Comparison of ENCODE assay signal across 18 cellular contexts in the genomic region with DNA sequence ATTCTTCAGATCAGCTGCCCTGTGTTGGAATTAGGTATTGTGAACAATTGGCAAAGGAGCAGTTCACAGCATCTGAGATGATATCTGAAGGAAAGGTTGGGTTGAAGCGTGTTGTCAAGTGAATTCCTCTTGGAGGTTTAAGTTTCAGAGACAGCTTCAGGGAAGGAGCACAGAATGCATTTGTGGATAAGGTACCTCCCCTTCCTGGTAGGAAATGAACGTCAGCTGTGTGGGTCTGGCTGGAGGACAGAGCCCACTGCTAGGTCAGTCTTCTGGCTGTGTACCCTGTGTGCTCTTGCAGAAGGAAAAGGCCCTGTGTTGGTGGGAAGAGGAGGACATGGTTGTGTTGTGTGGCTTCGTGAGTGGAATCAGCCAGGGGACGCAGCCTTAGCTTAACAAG.
DNase-seq lines count a peak whose midpoint lies in the region; ATAC-seq and TF ChIP-seq lines count a peak whose summit lies in the region.
"Had no signal": no experiment of that assay in that cellular context is flagged by ENCODE, and none has a peak within 500 bp of the region (broad histone marks: within the 10 kb centered on the region; RNA-seq: fewer than 3 reads in every experiment).

No MANE protein-coding gene starts in this region.

- H3K4me3 Mint-ChIP-seq in activated CD8-positive, alpha-beta T cell treated with anti-CD3 and anti-CD28 coated beads, Interleukin-2, amount 10 ng/mL, durations not matched to agents 7 days and 5 days, result no peak overlapping the region
- H3K4me3 Mint-ChIP-seq in activated CD8-positive, alpha-beta T cell treated with anti-CD3 and anti-CD28 coated beads for 36 hours, result no peak overlapping the region
- no peak overlapping the region for H3K4me3 Mint-ChIP-seq in CD4-positive, CD25-positive, alpha-beta regulatory T cell
- H3K4me3 Mint-ChIP-seq in dendritic cell treated with granulocyte-macrophage colony-stimulating factor and Interleukin-4, amounts not matched to agents 40 ng/mL and 50 ng/mL, for 4 days, result no peak overlapping the region
- no peak overlapping the region for H3K4me3 Mint-ChIP-seq in nephron progenitor cell
- H3K4me3 Mint-ChIP-seq: CD14-positive monocyte had no signal

- TF ChIP-seq CTCF in activated CD8-positive, alpha-beta T cell treated with anti-CD3 and anti-CD28 coated beads for 36 hours (IDR thresholded peaks at IDR 0.05), result no peak
- TF ChIP-seq CTCF in nephron progenitor cell (IDR thresholded peaks at IDR 0.05), result no peak
- no peak for TF ChIP-seq CTCF in GM20000 (IDR thresholded peaks at IDR 0.05; ENCODE audit: extremely low read depth, missing control alignments)

- H3K9me3 Mint-ChIP-seq in activated CD8-positive, alpha-beta T cell treated with anti-CD3 and anti-CD28 coated beads, Interleukin-2, amount 10 ng/mL, durations not matched to agents 7 days and 5 days (ENCODE audit: insufficient read depth), result no peaks in the 10 kb centered on the region
- H3K9me3 Mint-ChIP-seq in activated CD8-positive, alpha-beta T cell treated with anti-CD3 and anti-CD28 coated beads for 36 hours, result no peaks in the 10 kb centered on the region
- H3K9me3 Mint-ChIP-seq in CD4-positive, CD25-positive, alpha-beta regulatory T cell, result no peaks in the 10 kb centered on the region
- no peaks in the 10 kb centered on the region for H3K9me3 Mint-ChIP-seq in dendritic cell treated with granulocyte-macrophage colony-stimulating factor and Interleukin-4, amounts not matched to agents 40 ng/mL and 50 ng/mL, for 4 days
- H3K9me3 Mint-ChIP-seq in nephron progenitor cell, result no peaks in the 10 kb centered on the region
- H3K9me3 Mint-ChIP-seq: CD14-positive monocyte had no signal

- no peaks in the 10 kb centered on the region for H3K9me3 ChIP-seq in CD4-positive, CD25-positive, alpha-beta regulatory T cell (ENCODE audit: control insufficient read depth in 2 of 2, low read length in 2 of 2)
- H3K9me3 ChIP-seq: Caco-2 had no signal

- CTCF ChIA-PET in activated CD8-positive, alpha-beta T cell treated with anti-CD3 and anti-CD28 coated beads, Interleukin-2, amount 10 ng/mL, durations not matched to agents 7 days and 5 days (lab: Charles Lee), result interaction anchor here (1.0 to 1.7 kb wide), 2 partner anchors 12 to 14 kb away, joined by 3 to 7 read pairs; no protein-coding TSS in a partner anchor
- CTCF ChIA-PET in activated CD8-positive, alpha-beta T cell treated with anti-CD3 and anti-CD28 coated beads for 36 hours (lab: Charles Lee), result interaction anchor here (1.6 kb wide), 1 partner anchor 12 kb away, joined by 11 read pairs; no protein-coding TSS in a partner anchor

- no peak for ATAC-seq in activated CD8-positive, alpha-beta T cell treated with anti-CD3 and anti-CD28 coated beads, Interleukin-2, amount 10 ng/mL, durations not matched to agents 7 days and 5 days
- ATAC-seq in activated CD8-positive, alpha-beta T cell treated with anti-CD3 and anti-CD28 coated beads for 36 hours, result no peak
- no peak for ATAC-seq in CD4-positive, CD25-positive, alpha-beta regulatory T cell (ENCODE audit: low read depth in 2 of 2)
- ATAC-seq: HCT116 had no signal

- peaks cover 94% of the 10 kb centered on the region for H3K36me3 ChIP-seq in CD4-positive, CD25-positive, alpha-beta regulatory T cell (ENCODE audit: control insufficient read depth, insufficient read depth, low read length)

- H3K36me3 Mint-ChIP-seq in activated CD8-positive, alpha-beta T cell treated with anti-CD3 and anti-CD28 coated beads, Interleukin-2, amount 10 ng/mL, durations not matched to agents 7 days and 5 days (ENCODE audit: low read depth), result peaks cover 73% of the 10 kb centered on the region
- peaks cover 57% of the 10 kb centered on the region for H3K36me3 Mint-ChIP-seq in activated CD8-positive, alpha-beta T cell treated with anti-CD3 and anti-CD28 coated beads for 36 hours (ENCODE audit: low read depth)
- peaks cover 67% of the 10 kb centered on the region for H3K36me3 Mint-ChIP-seq in CD4-positive, CD25-positive, alpha-beta regulatory T cell
- H3K36me3 Mint-ChIP-seq in dendritic cell treated with granulocyte-macrophage colony-stimulating factor and Interleukin-4, amounts not matched to agents 40 ng/mL and 50 ng/mL, for 4 days (ENCODE audit: low read depth), result peaks cover 99% of the 10 kb centered on the region
- H3K36me3 Mint-ChIP-seq in nephron progenitor cell (ENCODE audit: low read depth), result peaks cover 92% of the 10 kb centered on the region

- no peaks in the 10 kb centered on the region for H3K4me1 Mint-ChIP-seq in activated CD8-positive, alpha-beta T cell treated with anti-CD3 and anti-CD28 coated beads, Interleukin-2, amount 10 ng/mL, durations not matched to agents 7 days and 5 days (ENCODE audit: low read depth)
- H3K4me1 Mint-ChIP-seq in activated CD8-positive, alpha-beta T cell treated with anti-CD3 and anti-CD28 coated beads for 36 hours (ENCODE audit: low read depth), result no peaks in the 10 kb centered on the region
- peaks cover 0 to 11% (median 0%) of the 10 kb centered on the region in 4 donors for H3K4me1 Mint-ChIP-seq in CD4-positive, CD25-positive, alpha-beta regulatory T cell
- H3K4me1 Mint-ChIP-seq in dendritic cell treated with granulocyte-macrophage colony-stimulating factor and Interleukin-4, amounts not matched to agents 40 ng/mL and 50 ng/mL, for 4 days (ENCODE audit: low read depth), result peaks cover 10% of the 10 kb centered on the region
- no peaks in the 10 kb centered on the region for H3K4me1 Mint-ChIP-seq in nephron progenitor cell
- H3K4me1 Mint-ChIP-seq: CD14-positive monocyte had no signal

- H3K27me3 Mint-ChIP-seq in activated CD8-positive, alpha-beta T cell treated with anti-CD3 and anti-CD28 coated beads, Interleukin-2, amount 10 ng/mL, durations not matched to agents 7 days and 5 days (ENCODE audit: low read depth), result no peaks in the 10 kb centered on the region
- no peaks in the 10 kb centered on the region for H3K27me3 Mint-ChIP-seq in activated CD8-positive, alpha-beta T cell treated with anti-CD3 and anti-CD28 coated beads for 36 hours
- no peaks in the 10 kb centered on the region for H3K27me3 Mint-ChIP-seq in CD4-positive, CD25-positive, alpha-beta regulatory T cell
- H3K27me3 Mint-ChIP-seq in dendritic cell treated with granulocyte-macrophage colony-stimulating factor and Interleukin-4, amounts not matched to agents 40 ng/mL and 50 ng/mL, for 4 days, result no peaks in the 10 kb centered on the region
- H3K27me3 Mint-ChIP-seq in nephron progenitor cell (ENCODE audit: low read depth, poor library complexity), result no peaks in the 10 kb centered on the region

- no peak overlapping the region for H3K27ac ChIP-seq in CD4-positive, CD25-positive, alpha-beta regulatory T cell (ENCODE audit: insufficient read depth, low read length, poor library complexity, severe bottlenecking)
- H3K27ac ChIP-seq: GM23248, RWPE1 had no signal

- H3K4me3 ChIP-seq in CD4-positive, CD25-positive, alpha-beta regulatory T cell (ENCODE audit: low read depth, low read length), result no peak overlapping the region
- H3K4me3 ChIP-seq: GM23248 had no signal

- DNase-seq in activated CD8-positive, alpha-beta T cell treated with anti-CD3 and anti-CD28 coated beads, Interleukin-2, amount 10 ng/mL, durations not matched to agents 7 days and 5 days, result no peak
- DNase-seq in activated CD8-positive, alpha-beta T cell treated with anti-CD3 and anti-CD28 coated beads for 36 hours, result no peak
- DNase-seq in CD4-positive, CD25-positive, alpha-beta regulatory T cell, result no peak
- no peak for DNase-seq in nephron progenitor cell
- no peak for DNase-seq in NCI-H146 (lab: John Stamatoyannopoulos, UW)
- no peak for DNase-seq in DMS53 treated with DMSO at 0.1 percent for 48 hours (lab: John Stamatoyannopoulos, UW; ENCODE audit: unreplicated experiment)
- DNase-seq in GM20000 (ENCODE audit: low spot score), result no peak
- DNase-seq: 8988T, Caco-2, DMS79, GM23248, NCI-H2107, NCI-H226, NCI-H69 had no signal

- peak overlapping the region; percentile 23 for H3K27ac Mint-ChIP-seq in activated CD8-positive, alpha-beta T cell treated with anti-CD3 and anti-CD28 coated beads, Interleukin-2, amount 10 ng/mL, durations not matched to agents 7 days and 5 days
- no peak overlapping the region for H3K27ac Mint-ChIP-seq in activated CD8-positive, alpha-beta T cell treated with anti-CD3 and anti-CD28 coated beads for 36 hours
- peak overlapping the region in 2 of 3 donors; percentile 72 to 89 for H3K27ac Mint-ChIP-seq in CD4-positive, CD25-positive, alpha-beta regulatory T cell
- H3K27ac Mint-ChIP-seq in dendritic cell treated with granulocyte-macrophage colony-stimulating factor and Interleukin-4, amounts not matched to agents 40 ng/mL and 50 ng/mL, for 4 days, result peak overlapping the region; percentile 55
- peak overlapping the region; percentile 33 for H3K27ac Mint-ChIP-seq in nephron progenitor cell

- POLR2A ChIA-PET in activated CD8-positive, alpha-beta T cell treated with anti-CD3 and anti-CD28 coated beads, Interleukin-2, amount 10 ng/mL, durations not matched to agents 7 days and 5 days (lab: Charles Lee), result no interaction called here
- POLR2A ChIA-PET in activated CD8-positive, alpha-beta T cell treated with anti-CD3 and anti-CD28 coated beads for 36 hours (lab: Charles Lee), result no interaction called here

- no peaks in the 10 kb centered on the region for H3K4me1 ChIP-seq in CD4-positive, CD25-positive, alpha-beta regulatory T cell (ENCODE audit: control insufficient read depth, insufficient read depth, low read length, poor library complexity, severe bottlenecking)
- H3K4me1 ChIP-seq: Caco-2 had no signal

- intact Hi-C loops in activated CD8-positive, alpha-beta T cell treated with anti-CD3 and anti-CD28 coated beads for 36 hours (cut with micrococcal nuclease), result no loop called here
- intact Hi-C loops in dendritic cell treated with granulocyte-macrophage colony-stimulating factor and Interleukin-4, amounts not matched to agents 40 ng/mL and 50 ng/mL, for 4 days (cut with micrococcal nuclease), result no loop called here

- H3K27me3 ChIP-seq in CD4-positive, CD25-positive, alpha-beta regulatory T cell (ENCODE audit: control insufficient read depth, insufficient read depth, low read length), result no peaks in the 10 kb centered on the region
